ENCODE assay signal across 9 cellular contexts in the genomic region with DNA sequence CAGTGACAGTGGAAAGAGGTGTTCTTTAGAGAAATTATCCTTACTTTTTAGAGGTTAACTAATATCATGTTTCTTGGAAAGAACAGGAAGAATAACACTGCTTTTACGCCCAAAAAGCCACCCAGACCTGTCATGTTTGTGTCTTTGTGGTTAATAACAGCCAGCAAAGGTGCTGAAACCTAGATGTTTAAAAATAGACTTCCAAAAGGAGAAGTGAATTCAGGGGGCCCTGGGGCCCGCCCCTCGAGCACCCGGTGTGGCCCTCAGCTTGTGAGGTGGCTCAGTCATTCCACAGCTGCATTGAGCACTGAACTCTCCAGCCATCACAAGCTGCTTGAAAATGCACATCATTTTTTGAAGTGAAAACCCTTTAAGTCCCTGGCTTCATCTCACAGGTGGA. TPM values are rescaled to one million over a fixed set of nuclear protein-coding genes. Genes with fewer than 3 reads are reported as not detected.
DNase-seq lines count a peak whose midpoint lies in the region; ATAC-seq and TF ChIP-seq lines count a peak whose summit lies in the region.
"Had no signal": no experiment of that assay in that cellular context is flagged by ENCODE, and none has a peak within 500 bp of the region (broad histone marks: within the 10 kb centered on the region; RNA-seq: fewer than 3 reads in every experiment).

No MANE protein-coding gene starts in this region.

- no peak overlapping the region for H3K4me3 ChIP-seq in BLaER1
- H3K4me3 ChIP-seq in OCI-LY3 (ENCODE audit: low read length), result peak overlapping the region; percentile 62
- no peak overlapping the region for H3K4me3 ChIP-seq in mesendoderm (ENCODE audit: low read length)
- no peak overlapping the region for H3K4me3 ChIP-seq in left ventricle myocardium inferior
- H3K4me3 ChIP-seq in trophoblast cell (ENCODE audit: low read depth, low read length), result no peak overlapping the region

- H3K4ac ChIP-seq in mesendoderm (ENCODE audit: low read depth, low read length) (no peak overlapping the region), trophoblast cell (ENCODE audit: low read depth, low read length) (no peak overlapping the region)

- H2AK5ac ChIP-seq in mesendoderm (ENCODE audit: low read length) (no peak overlapping the region), trophoblast cell (ENCODE audit: low read length) (no peak overlapping the region)

- H3K9me3 ChIP-seq in BLaER1, result no peaks in the 10 kb centered on the region; the same call in 1 of the 2 replicates
- H3K9me3 ChIP-seq in OCI-LY3 (ENCODE audit: insufficient read depth, low read length), result no peaks in the 10 kb centered on the region
- no peaks in the 10 kb centered on the region for H3K9me3 ChIP-seq in left ventricle myocardium inferior (replicated peaks)
- peaks cover 4% of the 10 kb centered on the region for H3K9me3 ChIP-seq in trophoblast cell (ENCODE audit: insufficient read depth, low read depth, low read length)

- no peak overlapping the region for H4K8ac ChIP-seq in mesendoderm (ENCODE audit: low read depth, low read length)
- no peak overlapping the region for H4K8ac ChIP-seq in trophoblast cell (ENCODE audit: low read depth, low read length)

- ATAC-seq in GM18909 (IDR thresholded peaks at IDR 0.05; ENCODE audit: poor library complexity, unreplicated experiment) (peak; percentile 79), HG02885 (IDR thresholded peaks at IDR 0.05; ENCODE audit: poor library complexity, unreplicated experiment) (peak; percentile 76)

- H2BK120ac ChIP-seq in mesendoderm (ENCODE audit: low read depth, low read length) (no peak overlapping the region), trophoblast cell (ENCODE audit: insufficient read depth, low read length, poor library complexity) (no peak overlapping the region)

- H2BK12ac ChIP-seq in trophoblast cell (ENCODE audit: low read length), result no peak overlapping the region

- H3K9ac ChIP-seq in BLaER1, result 0 out of 2 replicates have a peak overlapping the region, but pooled peaks have one; percentile 2
- H3K9ac ChIP-seq in OCI-LY3 (ENCODE audit: low read length), result peak overlapping the region; percentile 63
- no peak overlapping the region for H3K9ac ChIP-seq in mesendoderm (ENCODE audit: low read length)
- H3K9ac ChIP-seq in trophoblast cell (ENCODE audit: low read length), result no peak overlapping the region

- H3K23ac ChIP-seq in mesendoderm (ENCODE audit: low read length), result no peak overlapping the region
- no peak overlapping the region for H3K23ac ChIP-seq in trophoblast cell (ENCODE audit: low read length)

- H2BK15ac ChIP-seq in mesendoderm (replicated peaks; ENCODE audit: low read depth), result no peak overlapping the region

- WGBS in mesendoderm (ENCODE audit: extremely low coverage, insufficient coverage, low lambda C conversion rate), result no CpG with 5 or more reads among the region's 4 CpGs
- WGBS in trophoblast cell (ENCODE audit: extremely low coverage, insufficient coverage, insufficient read length), result no CpG with 5 or more reads among the region's 4 CpGs

- H3K56ac ChIP-seq in mesendoderm (ENCODE audit: low read length), result no peak overlapping the region

- no peak for DNase-seq in mesendoderm
- DNase-seq in effector CD8-positive, alpha-beta T cell (lab: John Stamatoyannopoulos, UW), result no peak
- DNase-seq in left ventricle myocardium inferior, result no peak
- no peak for DNase-seq in trophoblast cell
- DNase-seq: NCI-H2171 treated with DMSO at 0.1 percent for 48 hours had no signal

- H2BK5ac ChIP-seq in mesendoderm (ENCODE audit: low read length) (no peak overlapping the region), trophoblast cell (ENCODE audit: low read depth, low read length, poor library complexity) (no peak overlapping the region)

- intact Hi-C loops in left ventricle myocardium inferior (cut with micrococcal nuclease), result no loop called here

- H4K12ac ChIP-seq in trophoblast cell (ENCODE audit: low read depth, low read length), result no peak overlapping the region

- no peak for TF ChIP-seq CTCF in OCI-LY3 (IDR thresholded peaks at IDR 0.05; ENCODE audit: low read depth, low read length)
- no peak for TF ChIP-seq CTCF in left ventricle myocardium inferior (IDR thresholded peaks at IDR 0.05; ENCODE audit: borderline replicate concordance)

- H4K5ac ChIP-seq in mesendoderm (ENCODE audit: low read length), result no peak overlapping the region

- no peak overlapping the region for H4K91ac ChIP-seq in trophoblast cell (ENCODE audit: low read depth, low read length)

- H4K20me1 ChIP-seq in BLaER1, result peaks cover 18% of the 10 kb centered on the region; the same call in 1 of the 2 replicates
- H4K20me1 ChIP-seq in OCI-LY3 (ENCODE audit: insufficient read depth, low read length), result peaks cover 42% of the 10 kb centered on the region

- no peak overlapping the region for H3K18ac ChIP-seq in mesendoderm (ENCODE audit: low read length)
- no peak overlapping the region for H3K18ac ChIP-seq in trophoblast cell (ENCODE audit: low read length)

- H3K27me3 ChIP-seq in BLaER1 (no peaks in the 10 kb centered on the region), OCI-LY3 (ENCODE audit: low read depth, low read length) (no peaks in the 10 kb centered on the region), mesendoderm (ENCODE audit: insufficient read depth, low read length, poor library complexity) (no peaks in the 10 kb centered on the region), left ventricle myocardium inferior (ENCODE audit: low read depth) (no peaks in the 10 kb centered on the region), trophoblast cell (ENCODE audit: insufficient read depth, low read length) (no peaks in the 10 kb centered on the region)

- peak overlapping the region; percentile 42 for H3K4me2 ChIP-seq in BLaER1
- H3K4me2 ChIP-seq in OCI-LY3 (ENCODE audit: low read length), result peak overlapping the region; percentile 88
- no peak overlapping the region for H3K4me2 ChIP-seq in mesendoderm (ENCODE audit: low read length)
- H3K4me2 ChIP-seq in trophoblast cell (ENCODE audit: low read length), result no peak overlapping the region

- H3K79me1 ChIP-seq in mesendoderm (ENCODE audit: low read length), result no peaks in the 10 kb centered on the region
- H3K79me1 ChIP-seq in trophoblast cell (ENCODE audit: low read length), result no peaks in the 10 kb centered on the region

- peak overlapping the region; percentile 54; the same call in 1 of the 2 replicates for H3K27ac ChIP-seq in BLaER1
- peak overlapping the region; percentile 95 for H3K27ac ChIP-seq in OCI-LY3 (ENCODE audit: low read length)
- no peak overlapping the region for H3K27ac ChIP-seq in mesendoderm (ENCODE audit: low read depth, low read length)
- no peak overlapping the region for H3K27ac ChIP-seq in left ventricle myocardium inferior (replicated peaks)
- H3K27ac ChIP-seq in trophoblast cell (ENCODE audit: low read depth, low read length), result no peak overlapping the region

- no peak overlapping the region for H3K14ac ChIP-seq in trophoblast cell (ENCODE audit: low read length)

- peaks cover 70% of the 10 kb centered on the region for H3K79me2 ChIP-seq in OCI-LY3 (ENCODE audit: low read length)
- no peaks in the 10 kb centered on the region for H3K79me2 ChIP-seq in mesendoderm (ENCODE audit: control insufficient read depth, insufficient read depth, low read length)
- H3K79me2 ChIP-seq in trophoblast cell (ENCODE audit: control insufficient read depth, insufficient read depth, low read length, poor library complexity), result no peaks in the 10 kb centered on the region

- H3K4me1 ChIP-seq in BLaER1, result peaks cover 42% of the 10 kb centered on the region
- peaks cover 64% of the 10 kb centered on the region for H3K4me1 ChIP-seq in OCI-LY3 (ENCODE audit: low read length)
- no peaks in the 10 kb centered on the region for H3K4me1 ChIP-seq in mesendoderm (ENCODE audit: control insufficient read depth, low read depth, low read length)
- peaks cover 14% of the 10 kb centered on the region for H3K4me1 ChIP-seq in left ventricle myocardium inferior
- no peaks in the 10 kb centered on the region for H3K4me1 ChIP-seq in trophoblast cell (ENCODE audit: control insufficient read depth in 1 of 2, insufficient read depth in 2 of 2, low read length in 2 of 2)

- H2AFZ ChIP-seq in OCI-LY3 (ENCODE audit: low read depth, low read length), result no peak overlapping the region
- no peak overlapping the region for H2AFZ ChIP-seq in trophoblast cell (ENCODE audit: insufficient read depth, low read length, poor library complexity)

- peaks cover 75% of the 10 kb centered on the region for H3K36me3 ChIP-seq in BLaER1
- peaks cover 55% of the 10 kb centered on the region for H3K36me3 ChIP-seq in OCI-LY3 (replicated peaks; ENCODE audit: low read depth, low read length)
- no peaks in the 10 kb centered on the region for H3K36me3 ChIP-seq in mesendoderm (ENCODE audit: control insufficient read depth, insufficient read depth, low read length)
- H3K36me3 ChIP-seq in left ventricle myocardium inferior, result peaks cover 33% of the 10 kb centered on the region
- peaks cover 16 to 19% of the 10 kb centered on the region in 2 experiments for H3K36me3 ChIP-seq in trophoblast cell (ENCODE audit: control insufficient read depth in 1 of 2, insufficient read depth in 2 of 2, low read length in 2 of 2)

RNA-seq across cellular contexts. Expression of gene AMN, which starts 20.8 kb away (rescaled TPM):
- polyA plus RNA-seq in mesendoderm (2013, experiment 1 of 2), result 0.42 TPM
- 0.27 TPM for polyA plus RNA-seq in mesendoderm (2013, experiment 2 of 2)
- total RNA-seq in left ventricle myocardium inferior, result not detected
- polyA plus RNA-seq in trophoblast cell (2013), result 0.66 and 0.89 TPM in 2 replicates

Comparison
In these comparisons a context has a peak if more than half of its experiments do, and no peak if none do; other contexts are left out.
1. H3K27ac ChIP-seq: peak in BLaER1 (single experiment) and OCI-LY3 (single experiment); none in mesendoderm (single experiment), left ventricle myocardium inferior (single experiment) and trophoblast cell (single experiment).
2. H3K4me2 ChIP-seq: peak in BLaER1 (single experiment) and OCI-LY3 (single experiment); none in mesendoderm (single experiment) and trophoblast cell (single experiment).
3. H3K9ac ChIP-seq: peak in BLaER1 (single experiment) and OCI-LY3 (single experiment); none in mesendoderm (single experiment) and trophoblast cell (single experiment).